Comparison of ENCODE assay signal across 13 cellular contexts in the genomic region with DNA sequence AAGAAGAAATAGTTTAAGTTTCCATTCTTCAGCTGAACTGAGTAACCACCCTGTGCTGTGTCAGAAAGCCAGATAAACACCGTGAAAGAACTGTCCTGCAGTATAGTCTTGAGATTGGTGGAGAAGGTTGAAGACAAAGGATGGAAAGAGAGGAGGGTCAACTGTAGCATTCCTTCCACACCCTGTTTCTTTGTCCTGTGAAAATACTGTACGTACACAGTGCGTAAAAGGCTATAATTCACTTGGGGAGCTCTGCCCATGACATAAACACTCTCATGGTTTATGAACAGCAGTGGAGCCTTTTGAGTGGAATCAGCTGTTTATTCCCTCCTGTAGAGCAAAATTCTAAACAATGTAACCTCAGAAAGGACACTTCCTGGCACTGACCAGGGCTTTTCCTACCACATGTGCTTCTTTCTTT.
DNase-seq lines count a peak whose midpoint lies in the region; ATAC-seq and TF ChIP-seq lines count a peak whose summit lies in the region.
"Had no signal": no experiment of that assay in that cellular context is flagged by ENCODE, and none has a peak within 500 bp of the region (broad histone marks: within the 10 kb centered on the region; RNA-seq: fewer than 3 reads in every experiment).

No MANE protein-coding gene starts in this region.

- ATAC-seq in GM21576 (IDR thresholded peaks at IDR 0.05; ENCODE audit: unreplicated experiment), result no peak
- ATAC-seq: activated T-cell treated with anti-CD3 and anti-CD28 coated beads, Interleukin-2, amount 50 U/mL, for 4 hours; K562 had no signal

- peak overlapping the region; percentile 37 for H2AFZ ChIP-seq in smooth muscle cell (ENCODE audit: low read depth)

- peak overlapping the region in 1 of 2 donors; percentile 36 for H3K4me3 ChIP-seq in ascending aorta
- peak overlapping the region; percentile 33 for H3K4me3 ChIP-seq in smooth muscle cell
- H3K4me3 ChIP-seq: K562 had no signal

- peak overlapping the region; percentile 78 for H3K4me2 ChIP-seq in smooth muscle cell

- peaks cover 21% of the 10 kb centered on the region for H3F3A ChIP-seq in smooth muscle cell (ENCODE audit: low read depth)

- intact Hi-C loops in ascending aorta (cut with DNase I), result no loop called here

- WGBS in smooth muscle cell (ENCODE audit: low lambda C conversion rate), result 13% methylated on average over 3 of the region's 3 CpGs

- TF ChIP-seq CTCF in ascending aorta (IDR thresholded peaks at IDR 0.05), result no peak
- no peak for TF ChIP-seq CTCF in smooth muscle cell (IDR thresholded peaks at IDR 0.05; ENCODE audit: borderline replicate concordance, insufficient read depth, poor library complexity, severe bottlenecking)

- no peaks in the 10 kb centered on the region for H3K27me3 ChIP-seq in ascending aorta
- H3K27me3 ChIP-seq in smooth muscle cell (ENCODE audit: low read depth), result no peaks in the 10 kb centered on the region

- no peaks in the 10 kb centered on the region for H4K20me1 ChIP-seq in smooth muscle cell (ENCODE audit: low read depth)

- peaks cover 0 to 3% of the 10 kb centered on the region in 2 donors for H3K4me1 ChIP-seq in ascending aorta
- no peaks in the 10 kb centered on the region for H3K4me1 ChIP-seq in smooth muscle cell (ENCODE audit: low read depth)

- peak; percentile 87 for DNase-seq in GM04504 (ENCODE audit: low read depth)
- DNase-seq in ascending aorta (ENCODE audit: low spot score in 2 of 2), result no peak
- peak; percentile 48 for DNase-seq in fibroblast of the conjunctiva (ENCODE audit: low read depth)
- DNase-seq in smooth muscle cell (lab: John Stamatoyannopoulos, UW; ENCODE audit: unreplicated experiment), result no peak
- DNase-seq in DMS114 treated with DMSO at 0.1 percent for 48 hours (lab: John Stamatoyannopoulos, UW; ENCODE audit: unreplicated experiment), result no peak
- DNase-seq in GOT3 (lab: John Stamatoyannopoulos, UW), result no peak
- no peak for DNase-seq in UCSD-AML1 (lab: John Stamatoyannopoulos, UW; ENCODE audit: unreplicated experiment)
- DNase-seq: activated T-cell treated with anti-CD3 and anti-CD28 coated beads, Interleukin-2, amount 50 U/mL, for 4 hours; cortex of kidney; NCI-H1930; small intestine had no signal

- peak overlapping the region; percentile 67 for H3K9ac ChIP-seq in smooth muscle cell (ENCODE audit: low read depth)

- H3K27ac ChIP-seq in ascending aorta (peak overlapping the region; percentile 27 to 61), smooth muscle cell (ENCODE audit: low read depth) (peak overlapping the region; percentile 90)

- no peaks in the 10 kb centered on the region for H3K79me2 ChIP-seq in smooth muscle cell (ENCODE audit: low read depth)

- peaks cover 0 to 6% of the 10 kb centered on the region in 2 donors for H3K9me3 ChIP-seq in ascending aorta
- H3K9me3 ChIP-seq in smooth muscle cell (replicated peaks; ENCODE audit: low read depth), result peaks cover 10% of the 10 kb centered on the region

- H3K36me3 ChIP-seq in ascending aorta, result peaks cover 0 to 8% of the 10 kb centered on the region in 2 donors
- peaks cover 9% of the 10 kb centered on the region for H3K36me3 ChIP-seq in smooth muscle cell (ENCODE audit: low read depth)

Comparison
In these comparisons a context has a peak if more than half of its experiments do, and no peak if none do; other contexts are left out.
1. DNase-seq: peak in GM04504 (single experiment) and fibroblast of the conjunctiva (single experiment); none in ascending aorta (0 of 2), smooth muscle cell (single experiment), DMS114 treated with DMSO at 0.1 percent for 48 hours (single experiment), GOT3 (single experiment) and UCSD-AML1 (single experiment).